In genomic region chr17:48293319-48294192, GRCh38 we compare ENCODE assay signal across 1 cellular context.
TF ChIP-seq lines count a peak whose summit lies in the region.

No MANE protein-coding gene starts in this region.

TF ChIP-seq in GM23338, 12 proteins besides CTCF, POLR2A, EP300 and RAD21 (continued from another document):
- TF ChIP-seq ZNF331 (CRISPR knock-in tag; IDR thresholded peaks at IDR 0.05; ENCODE audit: low read depth) (no peak), POLR2AphosphoS5 (IDR thresholded peaks at IDR 0.05; ENCODE audit: low read depth) (no peak), REST (IDR thresholded peaks at IDR 0.05; ENCODE audit: unreplicated experiment) (no peak), CREB1 (CRISPR knock-in tag; IDR thresholded peaks at IDR 0.05; ENCODE audit: low read depth) (no peak), STAT1 (IDR thresholded peaks at IDR 0.05; ENCODE audit: unreplicated experiment) (no peak), ZNF114 (CRISPR knock-in tag; IDR thresholded peaks at IDR 0.05) (no peak)
